7 cellular contexts compared by ENCODE assay signal in the genomic region with DNA sequence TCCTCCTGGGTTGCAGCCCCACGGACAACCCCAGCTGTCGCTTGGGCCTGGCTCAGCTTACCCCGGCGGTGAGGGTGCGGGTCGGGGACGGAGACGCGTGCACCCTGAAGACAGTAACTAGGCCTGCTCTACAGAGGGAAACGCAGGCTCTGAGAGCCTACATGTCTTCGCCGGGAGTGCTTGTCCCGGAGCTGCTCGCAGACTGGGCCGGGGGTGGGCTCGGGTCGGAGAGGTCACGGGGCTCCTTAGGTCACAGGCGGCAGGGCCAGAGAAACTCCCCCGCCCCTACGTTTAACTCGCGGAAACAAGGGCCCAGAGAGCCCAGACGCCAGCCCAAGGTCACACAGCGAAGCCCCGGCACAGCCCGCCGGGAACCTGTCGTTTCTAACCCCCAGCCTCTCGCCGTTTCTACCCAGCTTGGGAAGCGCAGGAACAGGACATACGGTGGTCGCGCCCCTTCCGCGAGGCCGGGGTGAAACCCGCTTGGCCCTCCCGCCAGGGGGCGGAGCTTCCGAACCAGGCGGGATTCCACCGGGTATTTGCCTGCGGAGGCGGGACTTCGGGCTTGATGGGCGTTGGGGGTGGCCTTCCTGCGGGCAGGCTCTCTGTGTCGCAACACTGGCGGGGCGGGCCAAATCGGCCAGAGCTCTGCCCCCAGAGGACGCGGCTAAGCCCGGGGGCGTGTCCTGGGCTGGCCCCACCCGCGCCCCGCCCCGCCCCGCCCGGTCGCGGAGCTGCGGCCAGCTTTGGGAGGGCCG.
DNase-seq lines count a peak whose midpoint lies in the region; ATAC-seq and TF ChIP-seq lines count a peak whose summit lies in the region.

TSS of gene HDAC11 (plus strand) at position 725 of the 758 bp plus-strand sequence. CDS start 42 bp downstream, outside the sequence.

- TF ChIP-seq CTCF in retinal pigment epithelial cell (conservative IDR thresholded peaks at IDR 0.05; ENCODE audit: low read depth, low read length): no peak

- peak; percentile 50 for TF ChIP-seq POLR2A in GM18505 (IDR thresholded peaks at IDR 0.05; ENCODE audit: borderline replicate concordance, extremely low read depth, insufficient read depth, insufficient read length)

- DNase-seq in NCI-H1930 (lab: John Stamatoyannopoulos, UW): peak; percentile 83 to 85
- DNase-seq in T-helper 9 cell: peak; percentile 98
- DNase-seq in astrocyte of the hippocampus (ENCODE audit: low read depth, low spot score): peak; percentile 99
- peak; percentile 99 for DNase-seq in hippocampal formation (lab: John Stamatoyannopoulos, UW)
- peak; percentile 88 for DNase-seq in retinal pigment epithelial cell (ENCODE audit: low read depth)

- ATAC-seq in GM18505 (IDR thresholded peaks at IDR 0.05; ENCODE audit: unreplicated experiment): peak; percentile 97
- peak; percentile 96 for ATAC-seq in HG02973 (IDR thresholded peaks at IDR 0.05; ENCODE audit: unreplicated experiment)

- peak within 1 kb of the TSS; percentile 64 for H3K4me3 ChIP-seq in retinal pigment epithelial cell (ENCODE audit: low read length)

Comparison
In these comparisons a context has a peak if more than half of its experiments do, and no peak if none do; other contexts are left out.
1. Peak in every context shown above with its lines: DNase-seq, ATAC-seq and H3K4me3 ChIP-seq.